In genomic region chr12:80847575-80847974, GRCh38 we compare ENCODE assay signal across 12 cellular contexts.
DNase-seq lines count a peak whose midpoint lies in the region.
"Had no signal": no experiment of that assay in that cellular context is flagged by ENCODE, and none has a peak within 500 bp of the region (broad histone marks: within the 10 kb centered on the region; RNA-seq: fewer than 3 reads in every experiment).

No MANE protein-coding gene starts in this region.

- no peak overlapping the region for H3K9ac ChIP-seq in iPS-18a (ENCODE audit: low read length)

- no peaks in the 10 kb centered on the region for H3K27me3 ChIP-seq in iPS-18a (ENCODE audit: control insufficient read depth, insufficient read depth, low read length)

- H3K4me1 ChIP-seq in iPS-18a (ENCODE audit: control insufficient read depth, low read depth, low read length) = peaks cover 39% of the 10 kb centered on the region

- peak; percentile 9 for DNase-seq in NCI-H1092 treated with DMSO at 0.1 percent for 48 hours (lab: John Stamatoyannopoulos, UW)
- DNase-seq in NCI-H1092 (lab: John Stamatoyannopoulos, UW) = no peak
- peak; percentile 61 for DNase-seq in NCI-H146 (lab: John Stamatoyannopoulos, UW)
- peak; percentile 67 for DNase-seq in NCI-H748 (lab: John Stamatoyannopoulos, UW; ENCODE audit: unreplicated experiment)
- DNase-seq in AG08395 (ENCODE audit: low spot score) = no peak
- DNase-seq in middle frontal gyrus (ENCODE audit: extremely low spot score, low spot score) = no peak
- no peak for DNase-seq in medulla oblongata (ENCODE audit: extremely low spot score)
- DNase-seq: EL, NCI-H524 treated with DMSO at 0.1 percent for 48 hours, RPMI8226, SIG-M5 had no signal

- no peak overlapping the region for H3K4me3 ChIP-seq in iPS-18a (ENCODE audit: low read length)

- no peaks in the 10 kb centered on the region for H3K36me3 ChIP-seq in iPS-18a (ENCODE audit: control insufficient read depth, low read depth, low read length)

- peak overlapping the region; percentile 6 for H3K27ac ChIP-seq in iPS-18a (ENCODE audit: low read length)

- H3K9me3 ChIP-seq in iPS-18a (ENCODE audit: control insufficient read depth, low read depth, low read length) = no peaks in the 10 kb centered on the region

Comparison
In these comparisons a context has a peak if more than half of its experiments do, and no peak if none do; other contexts are left out.
1. DNase-seq: peak in NCI-H1092 treated with DMSO at 0.1 percent for 48 hours (single experiment), NCI-H146 (single experiment) and NCI-H748 (single experiment); none in NCI-H1092 (single experiment), AG08395 (single experiment), middle frontal gyrus (single experiment) and medulla oblongata (single experiment).